In the genomic region with DNA sequence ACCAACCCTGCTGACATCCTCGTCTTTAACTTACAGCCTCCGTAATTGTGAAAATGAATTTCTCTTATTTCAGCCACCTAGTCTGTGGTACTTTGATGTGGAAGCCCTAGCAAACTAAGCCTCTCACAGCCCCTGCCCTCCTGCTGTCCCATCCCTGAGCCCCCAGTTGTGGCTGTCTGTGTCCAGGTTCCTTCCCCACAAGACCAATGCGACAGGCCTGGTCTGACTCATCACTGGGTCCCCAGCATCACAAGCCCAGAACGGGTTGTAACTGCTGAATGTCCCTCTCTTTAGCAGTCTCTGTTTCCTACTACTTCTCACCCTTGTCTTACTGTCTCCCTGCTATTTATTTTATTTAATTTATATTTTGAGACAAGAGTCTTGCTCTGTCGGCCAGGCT, we compare ENCODE assay signal across 1 cellular context.
TF ChIP-seq lines count a peak whose summit lies in the region.

No MANE protein-coding gene starts in this region.

TF ChIP-seq in GM12891, 5 proteins besides CTCF, POLR2A, EP300 and RAD21:
- no peak for TF ChIP-seq POLR2AphosphoS5 (IDR thresholded peaks at IDR 0.05; ENCODE audit: low read depth, low read length)
- TF ChIP-seq TAF1 (IDR thresholded peaks at IDR 0.05; ENCODE audit: low read depth, low read length) = no peak
- no peak for TF ChIP-seq POU2F2 (IDR thresholded peaks at IDR 0.05; ENCODE audit: low read depth, low read length)
- TF ChIP-seq PAX5 (IDR thresholded peaks at IDR 0.05; ENCODE audit: insufficient read depth, low read length, severe bottlenecking) = no peak
- TF ChIP-seq SPI1 (IDR thresholded peaks at IDR 0.05; ENCODE audit: low read depth, low read length) = no peak
